ENCODE assay signal across 19 cellular contexts in genomic region chr3:50171540-50172301, GRCh38. TPM values are rescaled to one million over a fixed set of nuclear protein-coding genes. Genes with fewer than 3 reads are reported as not detected.
DNase-seq lines count a peak whose midpoint lies in the region; ATAC-seq and TF ChIP-seq lines count a peak whose summit lies in the region.
"Had no signal": no experiment of that assay in that cellular context is flagged by ENCODE, and none has a peak within 500 bp of the region (broad histone marks: within the 10 kb centered on the region; RNA-seq: fewer than 3 reads in every experiment).

No MANE protein-coding gene starts in this region.

- H3K4me3 ChIP-seq in right atrium auricular region (no peak overlapping the region), endodermal cell (ENCODE audit: low read length) (no peak overlapping the region), uterus (no peak overlapping the region)
- H3K4me3 ChIP-seq: ovary, PC-9 had no signal

- H3K27ac Mint-ChIP-seq in endodermal cell (peak overlapping the region; percentile 26), nephron (peak overlapping the region in 2 of 3 experiments; percentile 46 to 66)
- H3K27ac Mint-ChIP-seq: dendritic cell treated with granulocyte-macrophage colony-stimulating factor and Interleukin-4, amounts not matched to agents 40 ng/mL and 50 ng/mL, for 4 days had no signal

- intact Hi-C loops in left ventricle myocardium superior (cut with micrococcal nuclease) (loop anchor here (1.0 kb wide), 1 partner anchor 17 kb away; no protein-coding TSS in a partner anchor), uterus (cut with DNase I; ENCODE audit: low total_unique reads) (no loop called here)

- H3K9me3 ChIP-seq in right atrium auricular region, result no peaks in the 10 kb centered on the region
- no peaks in the 10 kb centered on the region for H3K9me3 ChIP-seq in endodermal cell (ENCODE audit: control insufficient read depth, low read length)
- H3K9me3 ChIP-seq in uterus, result no peaks in the 10 kb centered on the region
- H3K9me3 ChIP-seq: ovary had no signal

- H3K27me3 ChIP-seq in right atrium auricular region, result no peaks in the 10 kb centered on the region
- H3K27me3 ChIP-seq in endodermal cell (ENCODE audit: control insufficient read depth, insufficient read depth, low read length, poor library complexity, severe bottlenecking), result no peaks in the 10 kb centered on the region
- no peaks in the 10 kb centered on the region for H3K27me3 ChIP-seq in uterus
- H3K27me3 ChIP-seq: ovary had no signal

- no peak for DNase-seq in right atrium auricular region (ENCODE audit: low spot score)
- no peak for DNase-seq in left ventricle myocardium superior
- no peak for DNase-seq in endodermal cell
- no peak for DNase-seq in uterus
- no peak for DNase-seq in NCI-H446 treated with DMSO at 0.1 percent for 48 hours (lab: John Stamatoyannopoulos, UW)
- DNase-seq in NCI-H510A treated with DMSO at 0.1 percent for 48 hours (lab: John Stamatoyannopoulos, UW), result no peak
- DNase-seq: activated naive CD4-positive, alpha-beta T cell; NCI-H2029; NCI-H524 treated with DMSO at 0.1 percent for 48 hours; ovary had no signal

- H3K4me1 ChIP-seq in right atrium auricular region, result peaks cover 0 to 62% of the 10 kb centered on the region in 2 donors
- H3K4me1 ChIP-seq in endodermal cell (ENCODE audit: control insufficient read depth, insufficient read depth, low read length), result peaks cover 8% of the 10 kb centered on the region
- peaks cover 3 to 9% of the 10 kb centered on the region in 2 donors for H3K4me1 ChIP-seq in uterus

- H3K4me3 Mint-ChIP-seq in endodermal cell, result no peak overlapping the region
- no peak overlapping the region for H3K4me3 Mint-ChIP-seq in nephron
- H3K4me3 Mint-ChIP-seq: dendritic cell treated with granulocyte-macrophage colony-stimulating factor and Interleukin-4, amounts not matched to agents 40 ng/mL and 50 ng/mL, for 4 days had no signal

- TF ChIP-seq POLR2A in uterus (IDR thresholded peaks at IDR 0.05), result no peak

- ATAC-seq in left ventricle myocardium superior (no peak), HG02759 (IDR thresholded peaks at IDR 0.05; ENCODE audit: unreplicated experiment) (no peak)
- ATAC-seq: activated CD4-positive, CD25-positive, alpha-beta regulatory T cell treated with anti-CD3 and anti-CD28 coated beads, Interleukin-2, amount 50 U/mL, for 24 hours had no signal

- H3K4me1 Mint-ChIP-seq in endodermal cell (peaks cover 26% of the 10 kb centered on the region), nephron (peaks cover 14% of the 10 kb centered on the region)

- no peaks in the 10 kb centered on the region for H3K9me3 Mint-ChIP-seq in endodermal cell
- no peaks in the 10 kb centered on the region for H3K9me3 Mint-ChIP-seq in nephron
- H3K9me3 Mint-ChIP-seq: dendritic cell treated with granulocyte-macrophage colony-stimulating factor and Interleukin-4, amounts not matched to agents 40 ng/mL and 50 ng/mL, for 4 days had no signal

- H3K36me3 ChIP-seq in right atrium auricular region (no peaks in the 10 kb centered on the region), endodermal cell (ENCODE audit: control insufficient read depth, insufficient read depth, low read length) (peaks cover 5% of the 10 kb centered on the region), uterus (no peaks in the 10 kb centered on the region)
- H3K36me3 ChIP-seq: ovary had no signal

- H3K36me3 Mint-ChIP-seq in endodermal cell (ENCODE audit: low read depth), result peaks cover 21% of the 10 kb centered on the region
- H3K36me3 Mint-ChIP-seq in nephron (ENCODE audit: low read depth), result peaks cover 13% of the 10 kb centered on the region

- H3K27ac ChIP-seq in right atrium auricular region (peak overlapping the region; percentile 60 to 61), endodermal cell (ENCODE audit: low read depth, low read length) (no peak overlapping the region), uterus (peak overlapping the region; percentile 34 to 42)
- H3K27ac ChIP-seq: ovary, PC-9 had no signal

- H3K27me3 Mint-ChIP-seq in endodermal cell (ENCODE audit: insufficient read depth) (no peaks in the 10 kb centered on the region), nephron (ENCODE audit: low read depth) (peaks cover 4% of the 10 kb centered on the region)
- H3K27me3 Mint-ChIP-seq: dendritic cell treated with granulocyte-macrophage colony-stimulating factor and Interleukin-4, amounts not matched to agents 40 ng/mL and 50 ng/mL, for 4 days had no signal

- no peak for TF ChIP-seq CTCF in right atrium auricular region (IDR thresholded peaks at IDR 0.05)
- no peak for TF ChIP-seq CTCF in endodermal cell (conservative IDR thresholded peaks at IDR 0.05)
- TF ChIP-seq CTCF in nephron (IDR thresholded peaks at IDR 0.05; ENCODE audit: unreplicated experiment in 3 of 3), result no peak
- no peak for TF ChIP-seq CTCF in uterus (IDR thresholded peaks at IDR 0.05)

- no peak overlapping the region for H3K9ac ChIP-seq in endodermal cell (ENCODE audit: extremely low read depth, low read length, poor library complexity, severe bottlenecking)

- 96% methylated on average over 13 to 21 of the region's 21 CpGs for WGBS in endodermal cell (ENCODE audit: insufficient coverage in 1 of 2, insufficient read length in 1 of 2), 2 experiments

RNA-seq across cellular contexts. Expression of gene SEMA3F, which starts 16.6 kb away (rescaled TPM):
- total RNA-seq in right atrium auricular region, result 10 to 100 TPM in 1 of 2 donors, 1 to 10 TPM in 1; 6.3 to 18.7 TPM
- total RNA-seq in left ventricle myocardium superior, result 11.4 TPM
- 10 to 100 TPM; 44.8 to 63.2 TPM for total RNA-seq in endodermal cell
- 32.1 TPM for polyA plus RNA-seq in endodermal cell (2013, experiment 1 of 2)
- 33.4 TPM for polyA plus RNA-seq in endodermal cell (2013, experiment 2 of 2)
- total RNA-seq in uterus, result 10 to 100 TPM; 10.5 to 33.1 (median 12.9) TPM

RNA-seq across cellular contexts. Expression of gene GNAT1, which starts 19.7 kb away (rescaled TPM):
- total RNA-seq in right atrium auricular region, result not detected
- total RNA-seq in left ventricle myocardium superior, result not detected
- total RNA-seq in endodermal cell, result 1 to 10 TPM in 1 of 2 donors, under 1 TPM in 1; 0.42 to 1.2 TPM
- 0.11 TPM for polyA plus RNA-seq in endodermal cell (2013, experiment 1 of 2)
- 0.12 TPM for polyA plus RNA-seq in endodermal cell (2013, experiment 2 of 2)
- total RNA-seq in uterus, result not detected
- total RNA-seq: astrocyte; ovary; PC-9; T-helper 1 cell treated with Interleukin-12 subunit alpha and Interleukin-12 subunit beta and Interleukin-4 antibody, amounts not matched to agents 30 ng/mL and 1 ng/mL, for 36 hours; temporal lobe had no signal
- polyA plus RNA-seq: AG04450, ovary had no signal

RNA-seq across cellular contexts. Expression of gene SLC38A3, which starts 33.4 kb away (rescaled TPM):
- total RNA-seq in right atrium auricular region, result 1 to 10 TPM; 2.4 to 7.9 TPM
- total RNA-seq in left ventricle myocardium superior, result 10.4 TPM
- 1 to 10 TPM; 1.5 to 1.9 TPM for total RNA-seq in endodermal cell
- polyA plus RNA-seq in endodermal cell (2013, experiment 1 of 2), result 4.4 TPM
- polyA plus RNA-seq in endodermal cell (2013, experiment 2 of 2), result 4.3 TPM
- 1 to 10 TPM in 1 of 4 donors, under 1 TPM in 1, not detected in 2; 0.69 to 4.1 TPM for total RNA-seq in uterus
- total RNA-seq: T-helper 1 cell treated with Interleukin-12 subunit alpha and Interleukin-12 subunit beta and Interleukin-4 antibody, amounts not matched to agents 30 ng/mL and 1 ng/mL, for 36 hours had no signal
